25 cellular contexts compared by ENCODE assay signal in the genomic region with DNA sequence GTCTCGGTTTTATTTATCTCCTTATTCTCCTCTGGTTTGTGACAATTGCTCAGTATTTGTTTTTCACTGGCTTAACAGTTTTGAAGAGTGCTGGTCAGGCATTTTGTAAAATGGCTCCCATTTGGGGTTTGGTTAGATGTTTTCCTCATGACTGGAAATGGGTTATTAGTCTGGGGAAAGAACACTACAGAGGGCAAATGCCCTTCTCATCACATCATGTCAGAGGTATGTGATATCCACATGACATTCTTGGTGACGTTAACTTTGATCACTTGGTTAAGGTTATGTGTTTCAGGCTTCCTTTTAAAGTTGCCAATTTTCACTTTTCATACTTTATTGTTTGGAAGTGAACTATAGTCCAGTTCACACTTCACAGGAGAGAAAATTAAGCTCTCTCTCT.
DNase-seq lines count a peak whose midpoint lies in the region; ATAC-seq and TF ChIP-seq lines count a peak whose summit lies in the region.
"Had no signal": no experiment of that assay in that cellular context is flagged by ENCODE, and none has a peak within 500 bp of the region (broad histone marks: within the 10 kb centered on the region; RNA-seq: fewer than 3 reads in every experiment).

No MANE protein-coding gene starts in this region.

- H3K27ac Mint-ChIP-seq in GM23338, result no peak overlapping the region
- H3K27ac Mint-ChIP-seq: activated CD4-positive, alpha-beta T cell treated with anti-CD3 and anti-CD28 coated beads for 36 hours; natural killer cell; T-helper 1 cell treated with Interleukin-12 subunit alpha and Interleukin-12 subunit beta and Interleukin-4 antibody, amounts not matched to agents 30 μg/mL and 1 μg/mL, for 36 hours had no signal

- H3K36me3 ChIP-seq in GM23338 (ENCODE audit: insufficient read depth) (no peaks in the 10 kb centered on the region), SU-DHL-6 (ENCODE audit: low read length) (no peaks in the 10 kb centered on the region), uterus (no peaks in the 10 kb centered on the region)
- H3K36me3 ChIP-seq: cardiac muscle cell, Peyer's patch, right lobe of liver, SJSA1, thyroid gland had no signal

- no peaks in the 10 kb centered on the region for H3K79me2 ChIP-seq in GM23338 (replicated peaks; ENCODE audit: insufficient read depth)
- no peaks in the 10 kb centered on the region for H3K79me2 ChIP-seq in SU-DHL-6 (ENCODE audit: insufficient read depth, low read length)
- H3K79me2 ChIP-seq: parathyroid adenoma had no signal

- H3F3A ChIP-seq in GM23338 (replicated peaks; ENCODE audit: low read depth) (no peaks in the 10 kb centered on the region), SU-DHL-6 (ENCODE audit: insufficient read depth) (no peaks in the 10 kb centered on the region)

- no peaks in the 10 kb centered on the region for H3K27me3 ChIP-seq in GM23338 (ENCODE audit: insufficient read depth)
- no peaks in the 10 kb centered on the region for H3K27me3 ChIP-seq in SU-DHL-6 (ENCODE audit: low read length)
- no peaks in the 10 kb centered on the region for H3K27me3 ChIP-seq in uterus
- H3K27me3 ChIP-seq: cardiac muscle cell, Peyer's patch, right lobe of liver, SJSA1, thyroid gland had no signal

- H3K27me3 Mint-ChIP-seq in GM23338 (ENCODE audit: insufficient read depth, low read depth, poor library complexity), result no peaks in the 10 kb centered on the region
- H3K27me3 Mint-ChIP-seq: activated CD4-positive, alpha-beta T cell treated with anti-CD3 and anti-CD28 coated beads for 36 hours had no signal

- H3K4me1 Mint-ChIP-seq in GM23338, result no peaks in the 10 kb centered on the region
- H3K4me1 Mint-ChIP-seq: activated CD4-positive, alpha-beta T cell treated with anti-CD3 and anti-CD28 coated beads for 36 hours; natural killer cell had no signal

- peak overlapping the region; percentile 72; the same call in 1 of the 2 replicates for H2AFZ ChIP-seq in GM23338
- peak overlapping the region; percentile 67 for H2AFZ ChIP-seq in SU-DHL-6 (ENCODE audit: low read depth, low read length, severe bottlenecking)
- H2AFZ ChIP-seq: parathyroid adenoma had no signal

- H4K20me1 ChIP-seq in GM23338 (replicated peaks; ENCODE audit: insufficient read depth) (no peaks in the 10 kb centered on the region), SU-DHL-6 (ENCODE audit: low read depth, low read length) (no peaks in the 10 kb centered on the region)

- no peak overlapping the region for H3K27ac ChIP-seq in GM23338 (ENCODE audit: low read depth)
- H3K27ac ChIP-seq in SU-DHL-6 (ENCODE audit: low read depth, low read length), result no peak overlapping the region
- H3K27ac ChIP-seq in uterus, result no peak overlapping the region
- H3K27ac ChIP-seq: C4-2B, cardiac muscle cell, parathyroid adenoma, Peyer's patch, right lobe of liver, SJSA1, thyroid gland had no signal

- no peaks in the 10 kb centered on the region for H3K4me1 ChIP-seq in GM23338 (ENCODE audit: insufficient read depth)
- no peaks in the 10 kb centered on the region for H3K4me1 ChIP-seq in uterus
- H3K4me1 ChIP-seq: parathyroid adenoma, Peyer's patch, right lobe of liver, SJSA1, thyroid gland had no signal

- no peak overlapping the region for H3K4me3 ChIP-seq in GM23338
- H3K4me3 ChIP-seq in SU-DHL-6 (ENCODE audit: insufficient read depth, low read length, poor library complexity, severe bottlenecking), result no peak overlapping the region
- H3K4me3 ChIP-seq in epithelial cell of proximal tubule (ENCODE audit: low read depth, low read length), result no peak overlapping the region
- H3K4me3 ChIP-seq in uterus, result no peak overlapping the region
- H3K4me3 ChIP-seq: cardiac muscle cell, Peyer's patch, right lobe of liver, SJSA1, thyroid gland had no signal

- H3K36me3 Mint-ChIP-seq in GM23338 (ENCODE audit: low read depth), result no peaks in the 10 kb centered on the region

- no peak for ATAC-seq in GM23338
- no peak for ATAC-seq in HG03025 (IDR thresholded peaks at IDR 0.05; ENCODE audit: low FRiP score, unreplicated experiment)
- ATAC-seq: activated CD4-positive, alpha-beta T cell treated with anti-CD3 and anti-CD28 coated beads for 36 hours; left lobe of liver; natural killer cell; right lobe of liver; stimulated activated naive CD8-positive, alpha-beta T cell treated with anti-CD3 and anti-CD28 coated beads, Interleukin-15, Interleukin-2, amounts not matched to agents 100 U/mL and 50 U/mL, for 24 hours had no signal

- TF ChIP-seq CTCF in GM23338 (conservative IDR thresholded peaks at IDR 0.05; ENCODE audit: low read depth in 2 of 2), result no peak
- TF ChIP-seq CTCF in SU-DHL-6 (IDR thresholded peaks at IDR 0.05; ENCODE audit: insufficient read depth, low read length, poor library complexity, severe bottlenecking), result no peak
- TF ChIP-seq CTCF in epithelial cell of proximal tubule (conservative IDR thresholded peaks at IDR 0.05; ENCODE audit: low read depth, low read length), result no peak
- TF ChIP-seq CTCF in uterus (IDR thresholded peaks at IDR 0.05), result no peak

- no peak overlapping the region for H3K4me3 Mint-ChIP-seq in GM23338
- H3K4me3 Mint-ChIP-seq: activated CD4-positive, alpha-beta T cell treated with anti-CD3 and anti-CD28 coated beads for 36 hours; natural killer cell; T-helper 1 cell treated with Interleukin-12 subunit alpha and Interleukin-12 subunit beta and Interleukin-4 antibody, amounts not matched to agents 30 μg/mL and 1 μg/mL, for 36 hours had no signal

- no peaks in the 10 kb centered on the region; the same call in 2 of the 3 replicates for H3K9me3 Mint-ChIP-seq in GM23338

- no peak for TF ChIP-seq POLR2A in uterus (IDR thresholded peaks at IDR 0.05)

- H3K4me2 ChIP-seq in GM23338, result no peak overlapping the region
- H3K4me2 ChIP-seq in SU-DHL-6 (ENCODE audit: low read depth, low read length, poor library complexity, severe bottlenecking), result no peak overlapping the region

- DNase-seq in GM23338 (ENCODE audit: low spot score), result no peak
- DNase-seq in epithelial cell of proximal tubule (ENCODE audit: low read depth), result peak; percentile 91
- DNase-seq in non-pigmented ciliary epithelial cell (ENCODE audit: low read depth), result peak; percentile 35
- no peak for DNase-seq in uterus
- no peak for DNase-seq in hypothalamus (lab: John Stamatoyannopoulos, UW)
- no peak for DNase-seq in globus pallidus (ENCODE audit: low spot score)
- DNase-seq: activated CD4-positive, alpha-beta T cell treated with anti-CD3 and anti-CD28 coated beads for 36 hours; activated gamma-delta T cell treated with Interleukin-2 at 50 U/mL for 16 hours; KG1; midbrain; natural killer cell; NCI-H1436; NCI-H524; Peyer's patch; right lobe of liver; stimulated activated naive CD8-positive, alpha-beta T cell treated with anti-CD3 and anti-CD28 coated beads, Interleukin-15, Interleukin-2, amounts not matched to agents 100 U/mL and 50 U/mL, for 24 hours; thyroid gland had no signal

- H3K9me3 ChIP-seq in SU-DHL-6 (ENCODE audit: insufficient read depth, low read length) (no peaks in the 10 kb centered on the region), uterus (no peaks in the 10 kb centered on the region)
- H3K9me3 ChIP-seq: Peyer's patch, right lobe of liver, SJSA1, thyroid gland had no signal

- no peaks in the 10 kb centered on the region for H3K9me2 ChIP-seq in GM23338 (ENCODE audit: insufficient read depth)
- no peaks in the 10 kb centered on the region for H3K9me2 ChIP-seq in SU-DHL-6 (replicated peaks; ENCODE audit: insufficient read depth, low read length)

- intact Hi-C loops in uterus (cut with DNase I; ENCODE audit: low total_unique reads), result no loop called here

- no peak overlapping the region for H3K9ac ChIP-seq in SU-DHL-6 (ENCODE audit: low read length)
- H3K9ac ChIP-seq: parathyroid adenoma had no signal

TF ChIP-seq in GM23338, 12 proteins besides CTCF, POLR2A, EP300 and RAD21 (continues in another document):
- TF ChIP-seq ZNF331 (CRISPR knock-in tag; IDR thresholded peaks at IDR 0.05; ENCODE audit: low read depth) (no peak), STAT1 (IDR thresholded peaks at IDR 0.05; ENCODE audit: unreplicated experiment) (no peak)

Comparison
In these comparisons a context has a peak if more than half of its experiments do, and no peak if none do; other contexts are left out.
1. DNase-seq: peak in epithelial cell of proximal tubule (single experiment) and non-pigmented ciliary epithelial cell (single experiment); none in GM23338 (single experiment), uterus (0 of 2), hypothalamus (0 of 51) and globus pallidus (single experiment).